ENCODE assay signal across 27 cellular contexts in the genomic region with DNA sequence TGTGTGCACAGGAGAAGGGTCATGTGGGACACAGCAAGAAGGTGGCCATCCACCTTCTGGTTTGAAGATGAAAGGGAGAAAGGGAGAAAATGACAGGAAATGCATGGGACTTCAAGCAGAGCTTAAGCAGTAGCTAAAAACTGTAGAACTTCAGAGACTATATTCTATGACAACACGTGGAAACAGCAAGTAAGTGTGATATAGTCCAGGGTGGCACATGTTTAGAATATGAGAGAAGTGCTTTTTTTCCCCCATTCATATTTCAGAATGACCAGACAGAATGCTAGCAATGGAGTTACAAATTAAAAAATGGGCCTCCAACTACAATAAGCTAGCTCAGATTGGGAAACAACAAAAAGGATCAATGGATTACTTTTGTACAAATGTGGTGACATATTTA.
"Had no signal": no experiment of that assay in that cellular context is flagged by ENCODE, and none has a peak within 500 bp of the region (broad histone marks: within the 10 kb centered on the region; RNA-seq: fewer than 3 reads in every experiment).

No MANE protein-coding gene starts in this region.

- DNase-seq: stimulated activated CD4-positive, alpha-beta T cell treated with anti-CD3 and anti-CD28 coated beads, Interleukin-2, amount 100 ng/mL, for 48 hours; stimulated activated CD4-positive, alpha-beta T cell treated with anti-CD3 and anti-CD28 coated beads, Interleukin-4, amount 100 ng/mL, for 1 hour; stimulated activated CD4-positive, alpha-beta T cell treated with anti-CD3 and anti-CD28 coated beads, Interleukin-4, amount 100 ng/mL, for 24 hours; stimulated activated CD4-positive, alpha-beta T cell treated with anti-CD3 and anti-CD28 coated beads, Interleukin-4, amount 100 ng/mL, for 4 hours; stimulated activated CD8-positive, alpha-beta memory T cell treated with anti-CD3 and anti-CD28 coated beads, Interleukin-4, amount 100 ng/mL, for 48 hours; stimulated activated naive B cell treated with anti-CD40 and anti-IgM and Interleukin-4, amounts not matched to agents 10 μg/mL and 1 μg/mL and 100 μg/mL, for 72 hours; stimulated activated naive CD4-positive, alpha-beta T cell; stimulated activated naive CD4-positive, alpha-beta T cell treated with Interleukin-2 at 50 U/mL for 16 hours; stimulated activated naive CD8-positive, alpha-beta T cell treated with anti-CD3 and anti-CD28 coated beads, Interleukin-15, amount 100 ng/mL, for 72 hours; stimulated activated naive CD8-positive, alpha-beta T cell treated with anti-CD3 and anti-CD28 coated beads, Interleukin-15, Interleukin-2, amounts not matched to agents 100 U/mL and 50 U/mL, for 24 hours; stomach; substantia nigra; testis; thyroid gland; tibial artery; transverse colon; trophoblast cell; upper lobe of left lung; upper lobe of right lung; uterus had no signal

- H3K27ac ChIP-seq: stomach, suprapubic skin, testis, thoracic aorta, thyroid gland, tibial artery, tibial nerve, transverse colon, upper lobe of left lung, upper lobe of right lung, uterus, vagina had no signal

- H3K9me3 ChIP-seq: testis, thoracic aorta, thyroid gland, tibial artery, tibial nerve, transverse colon, upper lobe of left lung, upper lobe of right lung, uterus, vagina had no signal

- FAIRE-seq: urothelium cell line had no signal

- ATAC-seq: stimulated activated effector memory CD8-positive, alpha-beta T cell treated with anti-CD3 and anti-CD28 coated beads, Interleukin-12 subunit alpha, Interleukin-12 subunit beta, amount 100 ng/mL, for 72 hours; stimulated activated memory B cell treated with anti-CD40 and anti-IgM and Interleukin-4, amounts not matched to agents 10 μg/mL and 1 μg/mL and 100 μg/mL, for 72 hours; stimulated activated naive B cell treated with anti-CD40 and anti-IgM and Interleukin-4, amounts not matched to agents 10 μg/mL and 1 μg/mL and 100 μg/mL, for 72 hours; stimulated activated naive CD8-positive, alpha-beta T cell treated with anti-CD3 and anti-CD28 coated beads, Interleukin-15, amount 100 ng/mL, for 72 hours; stimulated activated naive CD8-positive, alpha-beta T cell treated with anti-CD3 and anti-CD28 coated beads, Interleukin-15, Interleukin-2, amounts not matched to agents 100 U/mL and 50 U/mL, for 24 hours; upper lobe of right lung had no signal

- H3K4me1 ChIP-seq: stomach, suprapubic skin, testis, thyroid gland, tibial artery, tibial nerve, transverse colon, upper lobe of left lung, upper lobe of right lung, uterus, vagina had no signal

- H3K4me3 ChIP-seq: stomach, suprapubic skin, testis, thoracic aorta, thyroid gland, tibial artery, tibial nerve, transverse colon, upper lobe of left lung, upper lobe of right lung, uterus, vagina had no signal

- H3K27me3 ChIP-seq: stomach, suprapubic skin, testis, thyroid gland, tibial artery, tibial nerve, transverse colon, upper lobe of left lung, upper lobe of right lung, uterus, vagina had no signal

- H3K36me3 ChIP-seq: stomach, suprapubic skin, thoracic aorta, thyroid gland, tibial artery, tibial nerve, transverse colon, upper lobe of left lung, upper lobe of right lung, uterus, vagina had no signal
